Comparison of ENCODE assay signal across 24 cellular contexts in the genomic region with DNA sequence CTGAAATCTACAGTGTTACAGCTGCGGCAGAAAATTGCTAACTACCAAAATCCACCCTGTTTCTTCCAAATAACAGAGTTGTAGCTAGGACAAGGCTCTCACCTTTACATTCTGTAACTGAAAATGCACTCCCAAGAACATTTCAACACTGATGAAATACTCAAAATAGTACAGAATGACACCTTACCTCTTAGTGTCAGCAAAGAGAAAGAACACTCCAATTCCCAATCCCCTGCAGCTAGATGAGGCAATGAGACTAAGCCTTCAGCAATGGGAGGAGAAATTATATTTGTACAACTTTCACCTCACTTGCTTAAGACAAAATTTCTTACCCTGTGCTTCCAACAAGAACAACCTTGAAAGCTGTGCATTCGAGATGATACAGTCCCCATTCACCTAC.
"Had no signal": no experiment of that assay in that cellular context is flagged by ENCODE, and none has a peak within 500 bp of the region (broad histone marks: within the 10 kb centered on the region; RNA-seq: fewer than 3 reads in every experiment).

No MANE protein-coding gene starts in this region.

- H3K27ac ChIP-seq: epithelial cell of prostate, heart left ventricle, sigmoid colon, testis had no signal

- H3K9me3 Mint-ChIP-seq: activated CD4-positive, alpha-beta memory T cell treated with anti-CD3 and anti-CD28 coated beads, Interleukin-2, amount 10 ng/mL, durations not matched to agents 7 days and 5 days; activated naive CD4-positive, alpha-beta T cell treated with anti-CD3 and anti-CD28 coated beads, Interleukin-2, amount 10 ng/mL, durations not matched to agents 7 days and 5 days; endodermal cell; nephron had no signal

- H3K27me3 ChIP-seq: heart left ventricle, sigmoid colon, testis had no signal

- DNase-seq: activated CD4-positive, alpha-beta memory T cell treated with anti-CD3 and anti-CD28 coated beads, Interleukin-2, amount 10 ng/mL, durations not matched to agents 7 days and 5 days; activated CD4-positive, alpha-beta T cell treated with anti-CD3 and anti-CD28 coated beads for 48 hours; activated CD8-positive, alpha-beta memory T cell treated with anti-CD3 and anti-CD28 coated beads, Interleukin-2, amount 10 ng/mL, durations not matched to agents 7 days and 5 days; activated effector memory CD4-positive, alpha-beta T cell treated with anti-CD3 and anti-CD28 coated beads, Interleukin-2, amount 50 U/mL, for 16 hours; activated naive CD4-positive, alpha-beta T cell treated with anti-CD3 and anti-CD28 coated beads, Interleukin-2, amount 10 ng/mL, durations not matched to agents 7 days and 5 days; activated T-cell treated with anti-CD3 and anti-CD28 coated beads for 4 hours; cortex of kidney; endodermal cell; heart left ventricle; left ventricle myocardium superior; mammary epithelial cell; midbrain; nucleus accumbens; retina; sigmoid colon; stimulated activated CD4-positive, alpha-beta T cell treated with anti-CD3 and anti-CD28 coated beads, Interleukin-15, amount 100 ng/mL, for 24 hours; stimulated activated naive CD4-positive, alpha-beta T cell; T-helper 17 cell; testis had no signal

- H3K4me2 ChIP-seq: smooth muscle cell had no signal

- H3K4me1 ChIP-seq: sigmoid colon, testis had no signal

- H3K4me3 ChIP-seq: heart left ventricle, sigmoid colon, smooth muscle cell, testis had no signal

- H3K36me3 ChIP-seq: heart left ventricle, sigmoid colon had no signal

- H3K9me3 ChIP-seq: heart left ventricle, sigmoid colon, testis had no signal

- H3K27me3 Mint-ChIP-seq: activated CD4-positive, alpha-beta memory T cell treated with anti-CD3 and anti-CD28 coated beads, Interleukin-2, amount 10 ng/mL, durations not matched to agents 7 days and 5 days; activated CD8-positive, alpha-beta memory T cell treated with anti-CD3 and anti-CD28 coated beads, Interleukin-2, amount 10 ng/mL, durations not matched to agents 7 days and 5 days; activated naive CD4-positive, alpha-beta T cell treated with anti-CD3 and anti-CD28 coated beads, Interleukin-2, amount 10 ng/mL, durations not matched to agents 7 days and 5 days; T-helper 17 cell; type B pancreatic cell had no signal

- ATAC-seq: activated CD8-positive, alpha-beta memory T cell treated with anti-CD3 and anti-CD28 coated beads, Interleukin-2, amount 10 ng/mL, durations not matched to agents 7 days and 5 days; heart left ventricle; left ventricle myocardium superior; T-helper 17 cell had no signal

- H3K27ac Mint-ChIP-seq: activated CD4-positive, alpha-beta memory T cell treated with anti-CD3 and anti-CD28 coated beads, Interleukin-2, amount 10 ng/mL, durations not matched to agents 7 days and 5 days; activated CD8-positive, alpha-beta memory T cell treated with anti-CD3 and anti-CD28 coated beads, Interleukin-2, amount 10 ng/mL, durations not matched to agents 7 days and 5 days; activated naive CD4-positive, alpha-beta T cell treated with anti-CD3 and anti-CD28 coated beads, Interleukin-2, amount 10 ng/mL, durations not matched to agents 7 days and 5 days; endodermal cell; nephron; T-helper 17 cell; type B pancreatic cell had no signal

- H3K36me3 Mint-ChIP-seq: activated naive CD4-positive, alpha-beta T cell treated with anti-CD3 and anti-CD28 coated beads, Interleukin-2, amount 10 ng/mL, durations not matched to agents 7 days and 5 days had no signal

- H3K4me3 Mint-ChIP-seq: activated CD4-positive, alpha-beta memory T cell treated with anti-CD3 and anti-CD28 coated beads, Interleukin-2, amount 10 ng/mL, durations not matched to agents 7 days and 5 days; activated CD8-positive, alpha-beta memory T cell treated with anti-CD3 and anti-CD28 coated beads, Interleukin-2, amount 10 ng/mL, durations not matched to agents 7 days and 5 days; activated naive CD4-positive, alpha-beta T cell treated with anti-CD3 and anti-CD28 coated beads, Interleukin-2, amount 10 ng/mL, durations not matched to agents 7 days and 5 days; endodermal cell; nephron; T-helper 17 cell; type B pancreatic cell had no signal

- FAIRE-seq: islet of Langerhans had no signal
